Comparison of ENCODE assay signal across 8 cellular contexts in the genomic region with DNA sequence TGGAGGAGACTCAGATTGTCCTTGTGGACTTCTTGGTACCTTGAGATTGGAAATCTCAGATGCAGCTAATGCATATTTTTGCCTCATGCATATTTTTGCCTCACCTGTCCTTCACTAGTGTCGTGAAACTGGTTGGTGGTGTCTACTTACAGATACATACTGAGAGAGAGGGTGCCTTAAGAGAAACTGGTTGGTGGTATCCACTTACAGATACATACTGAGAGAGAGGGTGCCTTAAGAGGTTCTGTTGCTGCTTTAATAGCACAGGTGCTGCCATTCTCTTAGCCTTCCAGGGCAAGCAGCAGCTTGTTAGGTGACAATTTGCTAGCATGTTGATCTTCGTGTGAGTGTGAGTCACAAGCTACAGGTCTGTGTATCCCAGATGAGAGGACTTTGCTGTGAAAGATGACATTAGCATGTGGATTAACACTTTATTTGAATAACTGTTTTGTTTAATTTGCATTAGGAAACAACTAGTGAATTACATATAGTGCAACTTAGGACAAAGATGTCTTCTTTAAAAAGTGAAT. TPM values are rescaled to one million over a fixed set of nuclear protein-coding genes. Genes with fewer than 3 reads are reported as not detected.
DNase-seq lines count a peak whose midpoint lies in the region; ATAC-seq and TF ChIP-seq lines count a peak whose summit lies in the region.

No MANE protein-coding gene starts in this region.

- peak overlapping the region; percentile 87 for H3K4me3 Mint-ChIP-seq in activated CD4-positive, alpha-beta memory T cell treated with anti-CD3 and anti-CD28 coated beads for 36 hours
- peak overlapping the region in 4 of 10 donors; percentile 11 to 99 (median 34) for H3K4me3 Mint-ChIP-seq in naive thymus-derived CD4-positive, alpha-beta T cell

- ATAC-seq in DND-41 (ENCODE audit: insufficient read depth, low read depth), result no peak
- no peak for ATAC-seq in naive thymus-derived CD4-positive, alpha-beta T cell
- no peak for ATAC-seq in GM21737 (IDR thresholded peaks at IDR 0.05; ENCODE audit: unreplicated experiment)
- no peak for ATAC-seq in GM18868 (IDR thresholded peaks at IDR 0.05; ENCODE audit: unreplicated experiment)

- H2AFZ ChIP-seq in DND-41 (ENCODE audit: low read depth, low read length), result no peak overlapping the region

- DNase-seq in DND-41, result no peak
- DNase-seq in LNCaP clone FGC (ENCODE audit: low read depth), result no peak
- no peak for DNase-seq in activated CD4-positive, alpha-beta memory T cell treated with anti-CD3 and anti-CD28 coated beads for 36 hours
- no peak for DNase-seq in naive thymus-derived CD4-positive, alpha-beta T cell
- DNase-seq in SIG-M5 treated with dmso at 0.1 percent for 504 hours (lab: John Stamatoyannopoulos, UW; ENCODE audit: unreplicated experiment), result no peak
- no peak for DNase-seq in GDM1 (lab: John Stamatoyannopoulos, UW)

- H3K36me3 Mint-ChIP-seq in activated CD4-positive, alpha-beta memory T cell treated with anti-CD3 and anti-CD28 coated beads for 36 hours, result peaks cover 47% of the 10 kb centered on the region
- peaks cover 0 to 12% (median 0%) of the 10 kb centered on the region in 5 donors for H3K36me3 Mint-ChIP-seq in naive thymus-derived CD4-positive, alpha-beta T cell

- CTCF ChIA-PET in activated CD4-positive, alpha-beta memory T cell treated with anti-CD3 and anti-CD28 coated beads for 36 hours (lab: Charles Lee), result interaction anchor here (1.4 to 9.4 kb wide), 4 partner anchors 16 to 84 kb away, joined by 3 to 118 read pairs (median 6); no protein-coding TSS in a partner anchor
- CTCF ChIA-PET in naive thymus-derived CD4-positive, alpha-beta T cell (lab: Charles Lee), result interaction anchor here (0.6 to 4.5 kb wide), 2 partner anchors 16 to 1215 kb away, joined by 4 to 42 read pairs; no protein-coding TSS in a partner anchor

- peak overlapping the region; percentile 87 for H3K27ac Mint-ChIP-seq in activated CD4-positive, alpha-beta memory T cell treated with anti-CD3 and anti-CD28 coated beads for 36 hours
- peak overlapping the region in 8 of 9 donors; percentile 34 to 97 (median 68) for H3K27ac Mint-ChIP-seq in naive thymus-derived CD4-positive, alpha-beta T cell

- H3K4me2 ChIP-seq in DND-41 (ENCODE audit: insufficient read depth, low read length), result peak overlapping the region; percentile 78

- POLR2A ChIA-PET in activated CD4-positive, alpha-beta memory T cell treated with anti-CD3 and anti-CD28 coated beads for 36 hours (lab: Charles Lee), result interaction anchor here (1.4 to 2.6 kb wide), 3 partner anchors 16 to 48 kb away, joined by 4 to 17 read pairs (median 5); no protein-coding TSS in a partner anchor
- POLR2A ChIA-PET in naive thymus-derived CD4-positive, alpha-beta T cell (lab: Charles Lee), result no interaction called here

- TF ChIP-seq CTCF in DND-41 (IDR thresholded peaks at IDR 0.05; ENCODE audit: borderline replicate concordance, extremely low read depth, low read length, poor library complexity, severe bottlenecking) (no peak), LNCaP clone FGC (IDR thresholded peaks at IDR 0.05; ENCODE audit: control insufficient read depth, extremely low read depth, insufficient read depth) (no peak)

- no peaks in the 10 kb centered on the region for H3K27me3 Mint-ChIP-seq in activated CD4-positive, alpha-beta memory T cell treated with anti-CD3 and anti-CD28 coated beads for 36 hours
- no peaks in the 10 kb centered on the region for H3K27me3 Mint-ChIP-seq in naive thymus-derived CD4-positive, alpha-beta T cell

- H3K4me3 ChIP-seq in DND-41 (ENCODE audit: low read depth in 1 of 2, low read length in 2 of 2), result peak overlapping the region; percentile 41 to 78; a peak in 3 of 4 replicates
- peak overlapping the region; percentile 82 for H3K4me3 ChIP-seq in LNCaP clone FGC (ENCODE audit: low read depth, low read length)
- H3K4me3 ChIP-seq in naive thymus-derived CD4-positive, alpha-beta T cell (ENCODE audit: low read length), result peak overlapping the region; percentile 6

- peak overlapping the region; percentile 89 for H3K27ac ChIP-seq in DND-41 (ENCODE audit: low read length)
- H3K27ac ChIP-seq in naive thymus-derived CD4-positive, alpha-beta T cell (ENCODE audit: low read depth, low read length), result no peak overlapping the region

- H3K79me2 ChIP-seq in DND-41 (ENCODE audit: insufficient read depth, low read length), result peaks cover 59% of the 10 kb centered on the region

- intact Hi-C loops in activated CD4-positive, alpha-beta memory T cell treated with anti-CD3 and anti-CD28 coated beads for 36 hours (cut with micrococcal nuclease), result loop anchor here (2.0 kb wide), 1 partner anchor 74 kb away; no protein-coding TSS in a partner anchor
- intact Hi-C loops in naive thymus-derived CD4-positive, alpha-beta T cell (cut with micrococcal nuclease), result loop anchor here (5.0 kb wide), 3 partner anchors 84 to 1216 kb away; partner anchors contain the start of gene RNF145 (in 1 of the 2)

- peaks cover 50% of the 10 kb centered on the region for H3K4me1 Mint-ChIP-seq in activated CD4-positive, alpha-beta memory T cell treated with anti-CD3 and anti-CD28 coated beads for 36 hours (ENCODE audit: low read depth)
- H3K4me1 Mint-ChIP-seq in naive thymus-derived CD4-positive, alpha-beta T cell, result peaks cover 33 to 71% (median 67%) of the 10 kb centered on the region in 7 donors

- no peaks in the 10 kb centered on the region for H3K9me3 Mint-ChIP-seq in activated CD4-positive, alpha-beta memory T cell treated with anti-CD3 and anti-CD28 coated beads for 36 hours
- peaks cover 0 to 3% (median 0%) of the 10 kb centered on the region in 11 donors for H3K9me3 Mint-ChIP-seq in naive thymus-derived CD4-positive, alpha-beta T cell

- peaks cover 64% of the 10 kb centered on the region for H3K4me1 ChIP-seq in DND-41 (ENCODE audit: insufficient read depth, low read length)
- H3K4me1 ChIP-seq in naive thymus-derived CD4-positive, alpha-beta T cell (ENCODE audit: control insufficient read depth in 2 of 2, insufficient read depth in 2 of 2, low read length in 2 of 2), result peaks cover 11 to 37% of the 10 kb centered on the region in 2 donors

- H4K20me1 ChIP-seq in DND-41 (ENCODE audit: insufficient read depth, low read length), result peaks cover 5% of the 10 kb centered on the region; the same call in 1 of the 2 replicates

- peak overlapping the region; percentile 82 for H3K9ac ChIP-seq in DND-41 (ENCODE audit: low read depth, low read length)

- no peaks in the 10 kb centered on the region for H3K9me3 ChIP-seq in DND-41 (ENCODE audit: insufficient read depth, low read length, severe bottlenecking)
- H3K9me3 ChIP-seq in naive thymus-derived CD4-positive, alpha-beta T cell (ENCODE audit: control insufficient read depth in 2 of 3, low read length in 3 of 3), result no peaks in the 10 kb centered on the region

- no peaks in the 10 kb centered on the region for H3K27me3 ChIP-seq in DND-41 (ENCODE audit: insufficient read depth, low read length, poor library complexity)
- no peaks in the 10 kb centered on the region for H3K27me3 ChIP-seq in naive thymus-derived CD4-positive, alpha-beta T cell (ENCODE audit: control insufficient read depth in 2 of 2, insufficient read depth in 2 of 2, low read length in 2 of 2)

- H3K36me3 ChIP-seq in DND-41 (ENCODE audit: insufficient read depth, low read length), result peaks cover 47% of the 10 kb centered on the region
- H3K36me3 ChIP-seq in naive thymus-derived CD4-positive, alpha-beta T cell (ENCODE audit: control insufficient read depth in 2 of 3, insufficient read depth in 3 of 3, low read length in 3 of 3), result peaks cover 0 to 5% (median 0%) of the 10 kb centered on the region in 3 experiments

RNA-seq across cellular contexts. Expression of gene PTTG1, which starts 1.4 kb away (rescaled TPM):
- 100 to 1,000 TPM; 228 to 236 TPM for total RNA-seq in activated CD4-positive, alpha-beta memory T cell treated with anti-CD3 and anti-CD28 coated beads for 36 hours
- total RNA-seq in naive thymus-derived CD4-positive, alpha-beta T cell, result 10 to 100 TPM in 1 of 5 experiments, 1 to 10 TPM in 4; 3.8 to 97.7 (median 5.7) TPM
- polyA plus RNA-seq in naive thymus-derived CD4-positive, alpha-beta T cell, result 10 to 100 TPM; 10.5 to 11.8 TPM

RNA-seq across cellular contexts. Expression of gene SLU7, which starts 4.2 kb away (rescaled TPM):
- total RNA-seq in activated CD4-positive, alpha-beta memory T cell treated with anti-CD3 and anti-CD28 coated beads for 36 hours, result 10 to 100 TPM; 45.9 to 46.4 TPM
- total RNA-seq in naive thymus-derived CD4-positive, alpha-beta T cell, result 10 to 100 TPM; 53.0 to 85.3 (median 77.0) TPM
- 10 to 100 TPM; 64.1 to 78.1 TPM for polyA plus RNA-seq in naive thymus-derived CD4-positive, alpha-beta T cell

RNA-seq across cellular contexts. Expression of gene FAM200C, which starts 23.2 kb away (rescaled TPM):
- total RNA-seq in activated CD4-positive, alpha-beta memory T cell treated with anti-CD3 and anti-CD28 coated beads for 36 hours, result 1 to 10 TPM; 1.1 to 1.4 TPM
- under 1 TPM in 4 of 5 experiments, not detected in 1; 0.22 to 0.94 (median 0.78) TPM for total RNA-seq in naive thymus-derived CD4-positive, alpha-beta T cell
- under 1 TPM; 0.25 to 0.46 TPM for polyA plus RNA-seq in naive thymus-derived CD4-positive, alpha-beta T cell

RNA-seq across cellular contexts. Expression of gene C1QTNF2, which starts 52.7 kb away (rescaled TPM):
- total RNA-seq in activated CD4-positive, alpha-beta memory T cell treated with anti-CD3 and anti-CD28 coated beads for 36 hours, result not detected
- total RNA-seq in naive thymus-derived CD4-positive, alpha-beta T cell, result not detected
- polyA plus RNA-seq in naive thymus-derived CD4-positive, alpha-beta T cell, result not detected

Comparison
In these comparisons a context has a peak if more than half of its experiments do, and no peak if none do; other contexts are left out.
1. H3K4me3 ChIP-seq: peak in every context shown above with its lines; median percentile 82 in LNCaP clone FGC; 60 in DND-41; 6 in naive thymus-derived CD4-positive, alpha-beta T cell.